In genomic region chr12:105813201-105813600, GRCh38 we compare ENCODE assay signal across 28 cellular contexts.
"Had no signal": no experiment of that assay in that cellular context is flagged by ENCODE, and none has a peak within 500 bp of the region (broad histone marks: within the 10 kb centered on the region; RNA-seq: fewer than 3 reads in every experiment).

No MANE protein-coding gene starts in this region.

- H3K27me3 ChIP-seq: adrenal gland, body of pancreas, colonic mucosa, gastrocnemius medialis, hepatocyte, neutrophil, ovary, sigmoid colon, stomach, thyroid gland had no signal

- H3K4me3 ChIP-seq: adrenal gland, body of pancreas, colonic mucosa, gastrocnemius medialis, hepatocyte, ovary, prostate gland, sigmoid colon, smooth muscle cell, stomach, thyroid gland had no signal

- H3K4me1 ChIP-seq: adrenal gland, body of pancreas, colonic mucosa, prostate gland, sigmoid colon, stomach, thyroid gland had no signal

- H3K36me3 ChIP-seq: adrenal gland, colonic mucosa, gastrocnemius medialis, neutrophil, ovary, prostate gland, sigmoid colon, stomach, thyroid gland had no signal

- ATAC-seq: body of pancreas; gastrocnemius medialis; left cardiac atrium; left ventricle myocardium superior; naive thymus-derived CD4-positive, alpha-beta T cell; stimulated activated naive B cell treated with anti-CD40 and anti-IgM and Interleukin-4, amounts not matched to agents 10 μg/mL and 1 μg/mL and 100 μg/mL, for 72 hours had no signal

- H3K4me1 Mint-ChIP-seq: naive thymus-derived CD4-positive, alpha-beta T cell; stimulated activated naive B cell treated with anti-CD40 and anti-IgM and Interleukin-4, amounts not matched to agents 10 μg/mL and 1 μg/mL and 100 μg/mL, for 72 hours had no signal

- H3K27ac ChIP-seq: adrenal gland, body of pancreas, colonic mucosa, gastrocnemius medialis, hepatocyte, neutrophil, ovary, prostate gland, sigmoid colon, stomach, thyroid gland, VCaP had no signal

- H3K27ac Mint-ChIP-seq: activated naive CD8-positive, alpha-beta T cell; naive thymus-derived CD4-positive, alpha-beta T cell; stimulated activated naive B cell treated with anti-CD40 and anti-IgM and Interleukin-4, amounts not matched to agents 10 μg/mL and 1 μg/mL and 100 μg/mL, for 72 hours had no signal

- H3K4me2 ChIP-seq: hepatocyte, smooth muscle cell had no signal

- H3K27me3 Mint-ChIP-seq: activated naive CD8-positive, alpha-beta T cell; stimulated activated naive B cell treated with anti-CD40 and anti-IgM and Interleukin-4, amounts not matched to agents 10 μg/mL and 1 μg/mL and 100 μg/mL, for 72 hours had no signal

- H3K4me3 Mint-ChIP-seq: activated naive CD8-positive, alpha-beta T cell; naive thymus-derived CD4-positive, alpha-beta T cell; stimulated activated naive B cell treated with anti-CD40 and anti-IgM and Interleukin-4, amounts not matched to agents 10 μg/mL and 1 μg/mL and 100 μg/mL, for 72 hours had no signal

- H3K9me3 ChIP-seq: adrenal gland, body of pancreas, colonic mucosa, gastrocnemius medialis, neutrophil, ovary, prostate gland, stomach, thyroid gland had no signal

- H3K79me2 ChIP-seq: hepatocyte had no signal

- DNase-seq: activated CD4-positive, alpha-beta T cell treated with anti-CD3 and anti-CD28 coated beads for 48 hours; activated CD4-positive, alpha-beta T cell treated with anti-CD3 and anti-CD28 coated beads, Interleukin-2, amount 50 U/mL, for 48 hours; activated CD8-positive, alpha-beta memory T cell treated with anti-CD3 and anti-CD28 coated beads for 24 hours; activated effector memory CD4-positive, alpha-beta T cell treated with Interleukin-2 at 50 U/mL for 16 hours; activated naive CD4-positive, alpha-beta T cell treated with Interleukin-2 at 50 U/mL for 16 hours; adrenal gland; aorta; body of pancreas; colonic mucosa; effector CD8-positive, alpha-beta T cell; gastrocnemius medialis; left cardiac atrium; left ventricle myocardium superior; midbrain; naive thymus-derived CD4-positive, alpha-beta T cell; ovary; retina; sigmoid colon; stimulated activated CD4-positive, alpha-beta T cell treated with anti-CD3 and anti-CD28 coated beads, Interleukin-1b, Interleukin-23, amount 100 ng/mL, for 48 hours; stimulated activated naive B cell treated with anti-CD40 and anti-IgM and Interleukin-4, amounts not matched to agents 10 μg/mL and 1 μg/mL and 100 μg/mL, for 72 hours; stomach; thyroid gland had no signal

- H2AFZ ChIP-seq: hepatocyte had no signal

- H3K36me3 Mint-ChIP-seq: activated naive CD8-positive, alpha-beta T cell; naive thymus-derived CD4-positive, alpha-beta T cell; stimulated activated naive B cell treated with anti-CD40 and anti-IgM and Interleukin-4, amounts not matched to agents 10 μg/mL and 1 μg/mL and 100 μg/mL, for 72 hours had no signal
